ENCODE assay signal across 15 cellular contexts in genomic region chr13:113814435-113814821, GRCh38. TPM values are rescaled to one million over a fixed set of nuclear protein-coding genes. Genes with fewer than 3 reads are reported as not detected.
DNase-seq lines count a peak whose midpoint lies in the region; ATAC-seq, FAIRE-seq and TF ChIP-seq lines count a peak whose summit lies in the region.
"Had no signal": no experiment of that assay in that cellular context is flagged by ENCODE, and none has a peak within 500 bp of the region (broad histone marks: within the 10 kb centered on the region; RNA-seq: fewer than 3 reads in every experiment).

No MANE protein-coding gene starts in this region.

- peaks cover 48% of the 10 kb centered on the region for H3K4me1 ChIP-seq in left ventricle myocardium inferior
- peaks cover 17% of the 10 kb centered on the region for H3K4me1 ChIP-seq in adipocyte (ENCODE audit: control insufficient read depth, insufficient read depth, low read length)
- H3K4me1 ChIP-seq in left lung: peaks cover 16 to 52% of the 10 kb centered on the region in 2 donors

- H3K4me3 Mint-ChIP-seq in stimulated activated effector memory CD8-positive, alpha-beta T cell treated with anti-CD3 and anti-CD28 coated beads, Interleukin-12 subunit alpha, Interleukin-12 subunit beta, amount 100 ng/mL, for 72 hours: no peak overlapping the region
- H3K4me3 Mint-ChIP-seq: type B pancreatic cell had no signal

- H3K36me3 Mint-ChIP-seq in stimulated activated effector memory CD8-positive, alpha-beta T cell treated with anti-CD3 and anti-CD28 coated beads, Interleukin-12 subunit alpha, Interleukin-12 subunit beta, amount 100 ng/mL, for 72 hours: peaks cover 7% of the 10 kb centered on the region
- H3K36me3 Mint-ChIP-seq: type B pancreatic cell had no signal

- no peak overlapping the region for H3K9ac ChIP-seq in adipocyte (ENCODE audit: low read length)

- peaks cover 25% of the 10 kb centered on the region for H3K4me1 Mint-ChIP-seq in stimulated activated effector memory CD8-positive, alpha-beta T cell treated with anti-CD3 and anti-CD28 coated beads, Interleukin-12 subunit alpha, Interleukin-12 subunit beta, amount 100 ng/mL, for 72 hours

- peak; percentile 82 for FAIRE-seq in urothelium cell line (lab: Jason Lieb, UNC)

- H3K27me3 ChIP-seq in left ventricle myocardium inferior (ENCODE audit: low read depth) (no peaks in the 10 kb centered on the region), adipocyte (replicated peaks; ENCODE audit: control insufficient read depth, insufficient read depth, low read length) (peaks cover 7% of the 10 kb centered on the region), left lung (no peaks in the 10 kb centered on the region)
- H3K27me3 ChIP-seq: cardiac muscle cell, neutrophil had no signal

- H3K36me3 ChIP-seq in left ventricle myocardium inferior: no peaks in the 10 kb centered on the region
- H3K36me3 ChIP-seq in adipocyte (ENCODE audit: control insufficient read depth, insufficient read depth, low read length, severe bottlenecking): no peaks in the 10 kb centered on the region
- peaks cover 0 to 5% of the 10 kb centered on the region in 2 donors for H3K36me3 ChIP-seq in left lung
- H3K36me3 ChIP-seq: cardiac muscle cell, neutrophil had no signal

- ATAC-seq in Right ventricle myocardium superior (ENCODE audit: poor library complexity) (no peak), left lung (peak; percentile 62), GM19035 (IDR thresholded peaks at IDR 0.05; ENCODE audit: unreplicated experiment) (no peak), HG03342 (IDR thresholded peaks at IDR 0.05; ENCODE audit: unreplicated experiment) (no peak)
- no peak for ATAC-seq in stimulated activated effector memory CD8-positive, alpha-beta T cell treated with anti-CD3 and anti-CD28 coated beads, Interleukin-12 subunit alpha, Interleukin-12 subunit beta, amount 100 ng/mL, for 72 hours

- DNase-seq in Right ventricle myocardium superior (peak; percentile 29), left ventricle myocardium inferior (no peak), adipocyte (ENCODE audit: low read depth) (peak; percentile 54), left lung (peak in 1 of 2 donors; percentile 80), urothelium cell line (ENCODE audit: low spot score) (peak; percentile 83)
- no peak for DNase-seq in stimulated activated effector memory CD8-positive, alpha-beta T cell treated with anti-CD3 and anti-CD28 coated beads, Interleukin-12 subunit alpha, Interleukin-12 subunit beta, amount 100 ng/mL, for 72 hours (ENCODE audit: low spot score in 2 of 2)
- DNase-seq: activated CD4-positive, alpha-beta T cell treated with anti-CD3 and anti-CD28 coated beads, Interleukin-2, amount 50 U/mL, for 1 hour; DMS 273 treated with DMSO at 0.1 percent for 48 hours; NCI-H2171; stimulated activated CD4-positive, alpha-beta T cell treated with anti-CD3 and anti-CD28 coated beads, Interleukin-15, amount 100 ng/mL, for 24 hours had no signal

- intact Hi-C loops in Right ventricle myocardium superior (cut with DNase I) (no loop called here), left ventricle myocardium inferior (cut with micrococcal nuclease) (no loop called here), left lung (cut with DNase I) (no loop called here)

- H3K9me3 Mint-ChIP-seq in stimulated activated effector memory CD8-positive, alpha-beta T cell treated with anti-CD3 and anti-CD28 coated beads, Interleukin-12 subunit alpha, Interleukin-12 subunit beta, amount 100 ng/mL, for 72 hours: no peaks in the 10 kb centered on the region
- H3K9me3 Mint-ChIP-seq: type B pancreatic cell had no signal

- TF ChIP-seq CTCF in left ventricle myocardium inferior (IDR thresholded peaks at IDR 0.05; ENCODE audit: borderline replicate concordance) (no peak), left lung (IDR thresholded peaks at IDR 0.05) (no peak)

- H3K27ac ChIP-seq in left ventricle myocardium inferior (replicated peaks) (no peak overlapping the region), left lung (peak overlapping the region in 1 of 2 donors; percentile 28)
- H3K27ac ChIP-seq: neutrophil had no signal

- no peak overlapping the region for H3K4me3 ChIP-seq in left ventricle myocardium inferior
- H3K4me3 ChIP-seq in adipocyte (ENCODE audit: low read length): no peak overlapping the region
- H3K4me3 ChIP-seq in left lung: no peak overlapping the region
- H3K4me3 ChIP-seq: cardiac muscle cell had no signal

- no peak overlapping the region for H3K27ac Mint-ChIP-seq in stimulated activated effector memory CD8-positive, alpha-beta T cell treated with anti-CD3 and anti-CD28 coated beads, Interleukin-12 subunit alpha, Interleukin-12 subunit beta, amount 100 ng/mL, for 72 hours
- H3K27ac Mint-ChIP-seq: type B pancreatic cell had no signal

- H3K9me3 ChIP-seq in left ventricle myocardium inferior (replicated peaks) (peaks cover 7% of the 10 kb centered on the region), adipocyte (ENCODE audit: control insufficient read depth, low read length) (peaks cover 3% of the 10 kb centered on the region), left lung (peaks cover 0 to 10% of the 10 kb centered on the region in 2 donors)
- H3K9me3 ChIP-seq: neutrophil had no signal

RNA-seq across cellular contexts. Expression of gene GAS6, which starts 49.4 kb away (rescaled TPM):
- total RNA-seq in Right ventricle myocardium superior: 181 TPM
- total RNA-seq in left ventricle myocardium inferior: 186 TPM
- total RNA-seq in left lung: 100 to 1,000 TPM in 1 of 2 donors, 10 to 100 TPM in 1; 79.9 to 169 TPM

RNA-seq across cellular contexts. Expression of gene TMEM255B, which starts 55.4 kb away (rescaled TPM):
- total RNA-seq in Right ventricle myocardium superior: 6.9 TPM
- 7.7 TPM for total RNA-seq in left ventricle myocardium inferior
- total RNA-seq in left lung: 10 to 100 TPM; 19.2 to 30.7 TPM
- total RNA-seq: cardiac muscle cell had no signal

Comparison
In these comparisons a context has a peak if more than half of its experiments do, and no peak if none do; other contexts are left out.
1. DNase-seq: peak in Right ventricle myocardium superior (single experiment), adipocyte (single experiment) and urothelium cell line (single experiment); none in left ventricle myocardium inferior (single experiment) and stimulated activated effector memory CD8-positive, alpha-beta T cell treated with anti-CD3 and anti-CD28 coated beads, Interleukin-12 subunit alpha, Interleukin-12 subunit beta, amount 100 ng/mL, for 72 hours (0 of 2).